Comparison of ENCODE assay signal across 24 cellular contexts in genomic region chr7:104499975-104500374, GRCh38.
A peak's percentile ranks its signal among the peaks of the same experiment; 100 is the strongest.
DNase-seq lines count a peak whose midpoint lies in the region; ATAC-seq, FAIRE-seq and TF ChIP-seq lines count a peak whose summit lies in the region.
"Had no signal": no experiment of that assay in that cellular context is flagged by ENCODE, and none has a peak within 500 bp of the region (broad histone marks: within the 10 kb centered on the region; RNA-seq: fewer than 3 reads in every experiment).

No MANE protein-coding gene starts in this region.

- no peak overlapping the region for H3K23ac ChIP-seq in mesendoderm (ENCODE audit: low read length)

- H3K9me3 Mint-ChIP-seq in activated CD4-positive, alpha-beta memory T cell treated with anti-CD3 and anti-CD28 coated beads for 36 hours = no peaks in the 10 kb centered on the region

- H3K4me3 Mint-ChIP-seq in activated CD4-positive, alpha-beta memory T cell treated with anti-CD3 and anti-CD28 coated beads for 36 hours = no peak overlapping the region
- H3K4me3 Mint-ChIP-seq: B cell; CD4-positive, alpha-beta T cell; CD8-positive, alpha-beta T cell had no signal

- POLR2A ChIA-PET in HepG2 (lab: Yijun Ruan, JAX) = no interaction called here
- POLR2A ChIA-PET in HEK293 (lab: Yijun Ruan, JAX) = no interaction called here
- POLR2A ChIA-PET in K562 (lab: Yijun Ruan, JAX) = no interaction called here
- POLR2A ChIA-PET in activated CD4-positive, alpha-beta memory T cell treated with anti-CD3 and anti-CD28 coated beads for 36 hours (lab: Charles Lee) = no interaction called here

- BruUV-seq in HepG2 (replicated peaks; lab: Mats Ljungman, UMichigan) (no TSS peak), K562 (replicated peaks; lab: Mats Ljungman, UMichigan) (no TSS peak)

- H3K9me1 ChIP-seq in K562 (ENCODE audit: control insufficient read depth, insufficient read depth, low read length) = no peaks in the 10 kb centered on the region

- H3K56ac ChIP-seq in mesendoderm (ENCODE audit: low read length) = no peak overlapping the region

- no peak overlapping the region for H2AFZ ChIP-seq in HepG2 (ENCODE audit: low read length)
- no peak overlapping the region for H2AFZ ChIP-seq in K562 (ENCODE audit: low read depth, low read length)

- no peak overlapping the region for H3K4me3 ChIP-seq in HepG2 (replicated peaks in 1 of 3; ENCODE audit: insufficient read depth in 1 of 3, low read depth in 2 of 3, low read length in 3 of 3)
- H3K4me3 ChIP-seq in right lobe of liver = no peak overlapping the region
- no peak overlapping the region for H3K4me3 ChIP-seq in HEK293 (ENCODE audit: low read depth, low read length)
- no peak overlapping the region for H3K4me3 ChIP-seq in K562
- H3K4me3 ChIP-seq in mesendoderm (ENCODE audit: low read length) = no peak overlapping the region
- H3K4me3 ChIP-seq: BLaER1 treated with 17β-estradiol and CSF1 and Interleukin-3, amounts not matched to agents 10 nM and 100 nM had no signal

- H3K36me3 ChIP-seq in HepG2 (replicated peaks in 1 of 2; ENCODE audit: control insufficient read depth in 1 of 2, insufficient read depth in 2 of 2, low read length in 2 of 2) (no peaks in the 10 kb centered on the region), right lobe of liver (no peaks in the 10 kb centered on the region), HEK293 (ENCODE audit: control insufficient read depth in 2 of 2, insufficient read depth in 1 of 2, low read length in 2 of 2) (no peaks in the 10 kb centered on the region), K562 (ENCODE audit: control insufficient read depth, insufficient read depth, low read length) (no peaks in the 10 kb centered on the region), mesendoderm (ENCODE audit: control insufficient read depth, insufficient read depth, low read length) (no peaks in the 10 kb centered on the region)
- H3K36me3 ChIP-seq: BLaER1 treated with 17β-estradiol and CSF1 and Interleukin-3, amounts not matched to agents 10 nM and 100 nM had no signal

- in situ Hi-C loops in HepG2 (cut with HindIII; ENCODE audit: extremely low pct_ligation_motif_present, low pct_unique_long_range_greater_than_20kb) = no loop called here
- in situ Hi-C loops in K562 (cut with MboI) = no loop called here

- ATAC-seq in HepG2 (no peak), right lobe of liver (no peak), K562 (no peak), GM18870 (IDR thresholded peaks at IDR 0.05; ENCODE audit: unreplicated experiment) (no peak)
- ATAC-seq: CD8-positive, alpha-beta T cell had no signal

- WGBS in HepG2 (ENCODE audit: low lambda C conversion rate) = 10% methylated on average over 5 of the region's 5 CpGs
- 50% methylated on average over 5 of the region's 5 CpGs for WGBS in right lobe of liver (ENCODE audit: insufficient coverage, low coverage, low lambda C conversion rate, missing lambda C conversion rate)
- WGBS in K562 (ENCODE audit: insufficient coverage, low coverage, missing lambda C conversion rate) = under 1% methylated on average over 5 of the region's 5 CpGs
- no CpG with 5 or more reads among the region's 5 CpGs for WGBS in mesendoderm (ENCODE audit: extremely low coverage, insufficient coverage, low lambda C conversion rate)

- no peak overlapping the region for H3K27ac Mint-ChIP-seq in activated CD4-positive, alpha-beta memory T cell treated with anti-CD3 and anti-CD28 coated beads for 36 hours
- H3K27ac Mint-ChIP-seq: B cell; CD4-positive, alpha-beta T cell; CD8-positive, alpha-beta T cell had no signal

- H3K9ac ChIP-seq in HepG2 (ENCODE audit: insufficient read depth, low read depth, low read length) (no peak overlapping the region), K562 (ENCODE audit: insufficient read depth in 1 of 2, low read depth in 2 of 2, low read length in 2 of 2) (no peak overlapping the region), mesendoderm (ENCODE audit: low read length) (no peak overlapping the region)
- H3K9ac ChIP-seq: BLaER1 treated with 17β-estradiol and CSF1 and Interleukin-3, amounts not matched to agents 10 nM and 100 nM had no signal

- no peak overlapping the region for H2BK120ac ChIP-seq in mesendoderm (ENCODE audit: low read depth, low read length)

- FAIRE-seq in HepG2 (lab: Jason Lieb, UNC) (no peak), K562 (lab: Jason Lieb, UNC) (no peak)
- FAIRE-seq: A204.1, D721Med, G401.6, GM12892, GM18507, GM19239 had no signal

- no peak overlapping the region for H3K18ac ChIP-seq in mesendoderm (ENCODE audit: low read length)

- no peak overlapping the region for H2BK5ac ChIP-seq in mesendoderm (ENCODE audit: low read length)

- H3K4me1 Mint-ChIP-seq in activated CD4-positive, alpha-beta memory T cell treated with anti-CD3 and anti-CD28 coated beads for 36 hours (ENCODE audit: low read depth) = no peaks in the 10 kb centered on the region
- H3K4me1 Mint-ChIP-seq: B cell had no signal

- H3K4me1 ChIP-seq in HepG2 (ENCODE audit: insufficient read depth, low read length) = no peaks in the 10 kb centered on the region
- H3K4me1 ChIP-seq in right lobe of liver = no peaks in the 10 kb centered on the region
- no peaks in the 10 kb centered on the region for H3K4me1 ChIP-seq in HEK293 (ENCODE audit: control insufficient read depth, insufficient read depth, low read length)
- no peaks in the 10 kb centered on the region for H3K4me1 ChIP-seq in K562 (replicated peaks in 1 of 2; ENCODE audit: control insufficient read depth in 2 of 2, insufficient read depth in 2 of 2, low read length in 2 of 2)
- H3K4me1 ChIP-seq in mesendoderm (ENCODE audit: control insufficient read depth, low read depth, low read length) = no peaks in the 10 kb centered on the region
- H3K4me1 ChIP-seq: BLaER1 treated with 17β-estradiol and CSF1 and Interleukin-3, amounts not matched to agents 10 nM and 100 nM; Caco-2 had no signal

- no peaks in the 10 kb centered on the region for H3K79me2 ChIP-seq in HepG2 (ENCODE audit: insufficient read depth, low read length)
- no peaks in the 10 kb centered on the region for H3K79me2 ChIP-seq in K562 (ENCODE audit: control insufficient read depth, insufficient read depth, low read length)
- H3K79me2 ChIP-seq in mesendoderm (ENCODE audit: control insufficient read depth, insufficient read depth, low read length) = no peaks in the 10 kb centered on the region

- H4K8ac ChIP-seq in mesendoderm (ENCODE audit: low read depth, low read length) = no peak overlapping the region

- TF ChIP-seq CTCF in HepG2 (CRISPR knock-in tag; IDR thresholded peaks at IDR 0.05) (no peak), right lobe of liver (IDR thresholded peaks at IDR 0.05) (no peak), HEK293 (tag by site-specific recombination; IDR thresholded peaks at IDR 0.05) (no peak), K562 (IDR thresholded peaks at IDR 0.05 in 2 of 3, conservative IDR thresholded peaks at IDR 0.05 in 1 of 3; ENCODE audit: insufficient read depth in 2 of 3, low read depth in 1 of 3, low read length in 3 of 3) (no peak)

- H3K4me2 ChIP-seq in HepG2 (ENCODE audit: low read depth, low read length) (no peak overlapping the region), K562 (ENCODE audit: insufficient read depth, low read length) (no peak overlapping the region), mesendoderm (ENCODE audit: low read length) (no peak overlapping the region)
- H3K4me2 ChIP-seq: BLaER1 treated with 17β-estradiol and CSF1 and Interleukin-3, amounts not matched to agents 10 nM and 100 nM had no signal

- H2AK5ac ChIP-seq in mesendoderm (ENCODE audit: low read length) = no peak overlapping the region

- intact Hi-C loops in HepG2 (cut with micrococcal nuclease; ENCODE audit: unreplicated experiment) = no loop called here
- intact Hi-C loops in right lobe of liver (cut with DNase I) = no loop called here
- intact Hi-C loops in K562 (cut with micrococcal nuclease) = no loop called here
- intact Hi-C loops in activated CD4-positive, alpha-beta memory T cell treated with anti-CD3 and anti-CD28 coated beads for 36 hours (cut with micrococcal nuclease) = no loop called here

- H4K20me1 ChIP-seq in HepG2 (ENCODE audit: insufficient read depth, low read length) (no peaks in the 10 kb centered on the region), K562 (replicated peaks; ENCODE audit: control insufficient read depth, insufficient read depth, low read length) (no peaks in the 10 kb centered on the region)
- H4K20me1 ChIP-seq: BLaER1 treated with 17β-estradiol and CSF1 and Interleukin-3, amounts not matched to agents 10 nM and 100 nM had no signal

- H3K27me3 Mint-ChIP-seq in activated CD4-positive, alpha-beta memory T cell treated with anti-CD3 and anti-CD28 coated beads for 36 hours = no peaks in the 10 kb centered on the region

- CTCF ChIA-PET in HepG2 (lab: Yijun Ruan, JAX; ENCODE audit: low intra/inter-chr PET ratio, low total read pairs) = no interaction called here
- CTCF ChIA-PET in HEK293 (lab: Yijun Ruan, JAX) = no interaction called here
- CTCF ChIA-PET in K562 (lab: Yijun Ruan, JAX; ENCODE audit: low intra/inter-chr PET ratio) = no interaction called here
- CTCF ChIA-PET in activated CD4-positive, alpha-beta memory T cell treated with anti-CD3 and anti-CD28 coated beads for 36 hours (lab: Charles Lee) = no interaction called here

- no peaks in the 10 kb centered on the region for H3K79me1 ChIP-seq in mesendoderm (ENCODE audit: low read length)

- H3K27me3 ChIP-seq in HepG2 (ENCODE audit: control insufficient read depth in 1 of 2, insufficient read depth in 2 of 2, low read length in 2 of 2) (no peaks in the 10 kb centered on the region), right lobe of liver (no peaks in the 10 kb centered on the region), K562 (ENCODE audit: control insufficient read depth in 2 of 2, insufficient read depth in 2 of 2, low read length in 2 of 2) (no peaks in the 10 kb centered on the region), mesendoderm (ENCODE audit: insufficient read depth, low read length, poor library complexity) (no peaks in the 10 kb centered on the region)
- H3K27me3 ChIP-seq: BLaER1 treated with 17β-estradiol and CSF1 and Interleukin-3, amounts not matched to agents 10 nM and 100 nM had no signal

- H3K36me3 Mint-ChIP-seq in activated CD4-positive, alpha-beta memory T cell treated with anti-CD3 and anti-CD28 coated beads for 36 hours = no peaks in the 10 kb centered on the region
- H3K36me3 Mint-ChIP-seq: CD8-positive, alpha-beta T cell had no signal

- TF ChIP-seq RAD21 in HepG2 (CRISPR knock-in tag; IDR thresholded peaks at IDR 0.05) (no peak), K562 (CRISPR knock-in tag; conservative IDR thresholded peaks at IDR 0.05 in 1 of 2, IDR thresholded peaks at IDR 0.05 in 1 of 2) (no peak)

- DNase-seq in HepG2 (ENCODE audit: low spot score) (no peak), right lobe of liver (no peak), DMS53 (lab: John Stamatoyannopoulos, UW) (peak; percentile 75), K562 (ENCODE audit: extremely low read depth in 1 of 4, low spot score in 3 of 4) (no peak), mesendoderm (no peak)
- DNase-seq in activated CD4-positive, alpha-beta memory T cell treated with anti-CD3 and anti-CD28 coated beads for 36 hours = no peak
- DNase-seq: 8988T; AML-193; Caco-2; Calu3; CD4-positive, alpha-beta T cell; CD8-positive, alpha-beta T cell; GF-D8 had no signal

- no peak for TF ChIP-seq EP300 in HepG2 (IDR thresholded peaks at IDR 0.05; ENCODE audit: low read depth in 2 of 2, low read length in 2 of 2)
- no peak for TF ChIP-seq EP300 in HepG2 (CRISPR knock-in tag; IDR thresholded peaks at IDR 0.05; ENCODE audit: borderline replicate concordance)
- no peak for TF ChIP-seq EP300 in K562 (IDR thresholded peaks at IDR 0.05; ENCODE audit: low read length)

- H3K9me3 ChIP-seq in HepG2 (ENCODE audit: low read length) (no peaks in the 10 kb centered on the region), right lobe of liver (no peaks in the 10 kb centered on the region), HEK293 (ENCODE audit: control insufficient read depth, insufficient read depth, low read depth, low read length) (no peaks in the 10 kb centered on the region), K562 (replicated peaks; ENCODE audit: control insufficient read depth, insufficient read depth, low read depth, low read length) (no peaks in the 10 kb centered on the region)
- H3K9me3 ChIP-seq: BLaER1 treated with 17β-estradiol and CSF1 and Interleukin-3, amounts not matched to agents 10 nM and 100 nM; Caco-2 had no signal

- no peak overlapping the region for H2BK15ac ChIP-seq in mesendoderm (replicated peaks; ENCODE audit: low read depth)

- TF ChIP-seq POLR2A in HepG2 (IDR thresholded peaks at IDR 0.05; ENCODE audit: insufficient read depth in 1 of 2, low read depth in 2 of 2, low read length in 2 of 2) (no peak), right lobe of liver (IDR thresholded peaks at IDR 0.05) (no peak), K562 (conservative IDR thresholded peaks at IDR 0.05) (no peak)

- H4K5ac ChIP-seq in mesendoderm (ENCODE audit: low read length) = no peak overlapping the region

- no peak overlapping the region for H3K27ac ChIP-seq in HepG2 (ENCODE audit: extremely low read length, insufficient read depth, low read length)
- H3K27ac ChIP-seq in right lobe of liver = no peak overlapping the region
- H3K27ac ChIP-seq in HEK293 (ENCODE audit: extremely low read depth, low read depth, low read length) = no peak overlapping the region
- no peak overlapping the region for H3K27ac ChIP-seq in K562 (ENCODE audit: extremely low read depth, low read depth, low read length)
- no peak overlapping the region for H3K27ac ChIP-seq in mesendoderm (ENCODE audit: low read depth, low read length)
- H3K27ac ChIP-seq: BLaER1 treated with 17β-estradiol and CSF1 and Interleukin-3, amounts not matched to agents 10 nM and 100 nM; C4-2B had no signal

- H3K4ac ChIP-seq in mesendoderm (ENCODE audit: low read depth, low read length) = no peak overlapping the region

Comparison
In these comparisons a context has a peak if more than half of its experiments do, and no peak if none do; other contexts are left out.
1. Of the 241 proteins assayed by ChIP-seq in both HepG2 and K562: peak only in HepG2: none; only in K562: JUNB and JUND; in both: none; in neither: 236; mixed calls (peak in some experiments, not most) for 3.